In the genomic region with DNA sequence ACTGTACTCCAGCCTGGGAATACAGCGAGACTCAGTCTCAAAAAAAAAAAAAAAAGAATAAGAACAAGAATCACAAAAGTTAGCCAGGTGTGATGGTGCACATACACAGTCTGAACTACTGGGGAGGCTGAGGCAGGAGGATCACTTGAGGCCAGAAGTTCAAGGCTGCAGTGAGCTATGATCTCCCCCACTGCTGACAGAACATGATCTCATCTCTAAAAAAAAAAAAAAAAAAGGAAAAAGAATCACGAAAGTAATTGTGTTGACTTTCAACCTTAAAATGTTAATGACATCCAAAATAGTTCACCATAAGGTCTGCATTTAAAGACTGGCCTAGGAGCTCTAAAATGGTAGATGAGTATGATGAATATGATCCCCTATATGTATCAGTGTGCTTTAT, we compare ENCODE assay signal across 1 cellular context.
TF ChIP-seq lines count a peak whose summit lies in the region.

No MANE protein-coding gene starts in this region.

TF ChIP-seq in A549, 52 proteins besides CTCF, POLR2A, EP300 and RAD21 (continued from another document):
- TF ChIP-seq HMGXB4 (CRISPR knock-in tag; IDR thresholded peaks at IDR 0.05; ENCODE audit: borderline replicate concordance) (no peak), ZFP36 (IDR thresholded peaks at IDR 0.05; ENCODE audit: borderline replicate concordance, partially characterized antibody) (no peak)
